ENCODE assay signal across 1 cellular context in the genomic region with DNA sequence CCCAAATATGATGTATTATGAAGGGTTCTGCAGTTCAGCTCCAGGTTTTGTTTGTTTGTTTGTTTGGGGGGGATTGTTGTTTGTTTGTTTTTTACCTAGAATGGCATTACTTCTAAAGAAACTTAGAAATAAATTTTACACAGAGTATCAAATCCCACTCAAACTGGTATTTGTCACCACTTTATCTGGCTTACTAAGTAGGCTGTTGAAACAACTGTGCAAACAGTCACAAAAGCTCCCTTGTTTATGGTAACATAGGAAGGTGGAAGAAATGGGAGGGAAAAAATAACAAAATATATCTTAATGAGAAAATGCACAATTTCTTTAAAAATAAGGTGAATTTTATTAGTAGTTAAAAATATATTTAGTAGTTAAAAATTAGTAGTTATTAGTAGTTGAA.
TF ChIP-seq lines count a peak whose summit lies in the region.

No MANE protein-coding gene starts in this region.

TF ChIP-seq in HepG2, 621 proteins besides CTCF, POLR2A, EP300 and RAD21:
- TF ChIP-seq ZBTB4 (CRISPR knock-in tag; IDR thresholded peaks at IDR 0.05; ENCODE audit: borderline replicate concordance) (no peak), AGO2 (optimal IDR thresholded peaks at IDR 0.05; ENCODE audit: low read depth, low read length) (no peak), ZNF891 (CRISPR knock-in tag; IDR thresholded peaks at IDR 0.05) (no peak)
